In genomic region chr2:33620-34019, GRCh38 we compare ENCODE assay signal across 11 cellular contexts. TPM values are rescaled to one million over a fixed set of nuclear protein-coding genes. Genes with fewer than 3 reads are reported as not detected.
A peak's percentile ranks its signal among the peaks of the same experiment; 100 is the strongest.
DNase-seq lines count a peak whose midpoint lies in the region; ATAC-seq and TF ChIP-seq lines count a peak whose summit lies in the region.
"Had no signal": no experiment of that assay in that cellular context is flagged by ENCODE, and none has a peak within 500 bp of the region (broad histone marks: within the 10 kb centered on the region; RNA-seq: fewer than 3 reads in every experiment).

No MANE protein-coding gene starts in this region.

- POLR2A ChIA-PET in GM10248 (lab: Yijun Ruan, JAX) = no interaction called here

- peak; percentile 66 for DNase-seq in NK-92 treated with Interleukin-12 subunit alpha and Interleukin-12 subunit beta, amount 100 ng/mL, for 24 hours (lab: John Stamatoyannopoulos, UW)
- DNase-seq in NK-92 (lab: John Stamatoyannopoulos, UW; ENCODE audit: unreplicated experiment) (no peak), activated T-helper 1 cell treated with Interleukin-2 at 50 U/mL for 16 hours (ENCODE audit: low read depth) (peak; percentile 40), left lobe of liver (ENCODE audit: low spot score) (no peak), upper lobe of right lung (no peak), NCI-H2081 treated with DMSO at 0.1 percent for 48 hours (lab: John Stamatoyannopoulos, UW) (no peak), GM10248 (ENCODE audit: extremely low spot score) (no peak), NCI-H1105 treated with DMSO at 0.1 percent for 48 hours (lab: John Stamatoyannopoulos, UW) (no peak)
- DNase-seq: testis had no signal

- intact Hi-C loops in upper lobe of right lung (cut with DNase I) = no loop called here

- H3K4me3 ChIP-seq in upper lobe of right lung = no peak overlapping the region
- H3K4me3 ChIP-seq: testis had no signal

- no peaks in the 10 kb centered on the region for H3K27me3 ChIP-seq in upper lobe of right lung
- H3K27me3 ChIP-seq: testis had no signal

- peaks cover 22% of the 10 kb centered on the region for H3K4me1 ChIP-seq in upper lobe of right lung

- CTCF ChIA-PET in GM10248 (lab: Yijun Ruan, JAX) = no interaction called here

- peak overlapping the region; percentile 18 for H3K27ac ChIP-seq in upper lobe of right lung
- H3K27ac ChIP-seq: 22Rv1, testis had no signal

- ATAC-seq in left lobe of liver = peak; percentile 13
- peak; percentile 57 for ATAC-seq in upper lobe of right lung

- H3K36me3 ChIP-seq in upper lobe of right lung = no peaks in the 10 kb centered on the region

- H3K9me3 ChIP-seq in upper lobe of right lung = no peaks in the 10 kb centered on the region
- H3K9me3 ChIP-seq: testis had no signal

- TF ChIP-seq CTCF in upper lobe of right lung (IDR thresholded peaks at IDR 0.05) (no peak), GM10248 (IDR thresholded peaks at IDR 0.05; ENCODE audit: control extremely low read depth, extremely low read depth, low read depth, missing control alignments) (no peak)

RNA-seq across cellular contexts. Expression of gene FAM110C, which starts 12.7 kb away (rescaled TPM):
- total RNA-seq in left lobe of liver = 6.7 TPM
- 4.8 TPM for total RNA-seq in upper lobe of right lung
- total RNA-seq: myocyte had no signal

Comparison
In these comparisons a context has a peak if more than half of its experiments do, and no peak if none do; other contexts are left out.
1. DNase-seq: peak in NK-92 treated with Interleukin-12 subunit alpha and Interleukin-12 subunit beta, amount 100 ng/mL, for 24 hours (single experiment) and activated T-helper 1 cell treated with Interleukin-2 at 50 U/mL for 16 hours (single experiment); none in NK-92 (single experiment), left lobe of liver (single experiment), upper lobe of right lung (single experiment), NCI-H2081 treated with DMSO at 0.1 percent for 48 hours (single experiment), GM10248 (single experiment) and NCI-H1105 treated with DMSO at 0.1 percent for 48 hours (single experiment).